In the genomic region with DNA sequence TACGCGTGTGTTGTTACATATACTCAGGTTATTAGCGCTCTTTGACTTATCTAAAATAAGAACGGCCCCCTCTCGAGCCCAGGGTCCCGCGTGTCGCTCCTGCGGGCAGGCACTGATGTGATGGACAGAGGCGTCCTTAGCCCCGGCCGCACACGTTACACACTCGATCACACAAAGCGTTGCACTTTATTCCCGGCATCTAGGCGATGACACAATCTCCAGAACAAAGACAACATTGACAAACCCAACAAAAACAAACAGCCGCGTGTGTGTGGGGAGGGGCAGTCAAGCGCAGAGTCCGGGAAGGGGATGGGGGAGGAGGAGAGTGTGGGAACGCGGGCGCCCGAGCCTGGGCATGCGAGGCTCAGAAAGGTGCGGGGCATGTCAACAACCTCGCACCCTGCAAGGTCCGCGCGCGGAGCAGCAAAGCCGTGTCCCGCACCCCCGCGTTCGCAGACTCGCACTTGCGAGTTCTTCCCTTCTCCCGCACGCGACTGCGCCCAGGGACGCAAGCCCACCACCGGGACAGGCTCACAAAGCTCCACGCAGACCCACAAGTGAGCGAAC, we compare ENCODE assay signal across 1 cellular context.
TF ChIP-seq lines count a peak whose summit lies in the region.

No MANE protein-coding gene starts in this region.

TF ChIP-seq in A549, 52 proteins besides CTCF, POLR2A, EP300 and RAD21:
- TF ChIP-seq, protein P1, sequence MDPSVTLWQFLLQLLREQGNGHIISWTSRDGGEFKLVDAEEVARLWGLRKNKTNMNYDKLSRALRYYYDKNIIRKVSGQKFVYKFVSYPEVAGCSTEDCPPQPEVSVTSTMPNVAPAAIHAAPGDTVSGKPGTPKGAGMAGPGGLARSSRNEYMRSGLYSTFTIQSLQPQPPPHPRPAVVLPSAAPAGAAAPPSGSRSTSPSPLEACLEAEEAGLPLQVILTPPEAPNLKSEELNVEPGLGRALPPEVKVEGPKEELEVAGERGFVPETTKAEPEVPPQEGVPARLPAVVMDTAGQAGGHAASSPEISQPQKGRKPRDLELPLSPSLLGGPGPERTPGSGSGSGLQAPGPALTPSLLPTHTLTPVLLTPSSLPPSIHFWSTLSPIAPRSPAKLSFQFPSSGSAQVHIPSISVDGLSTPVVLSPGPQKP (IDR thresholded peaks at IDR 0.05; ENCODE audit: low read depth, low read length) = no peak
- TF ChIP-seq TFCP2L1 (CRISPR knock-in tag; IDR thresholded peaks at IDR 0.05) = peak; percentile 54; the same call in 1 of the 2 replicates
- TF ChIP-seq RCOR1 (IDR thresholded peaks at IDR 0.05; ENCODE audit: low read depth, low read length) = no peak
- TF ChIP-seq CHD2 (IDR thresholded peaks at IDR 0.05; ENCODE audit: low read length, partially characterized antibody) = no peak
- TF ChIP-seq, protein P2, sequence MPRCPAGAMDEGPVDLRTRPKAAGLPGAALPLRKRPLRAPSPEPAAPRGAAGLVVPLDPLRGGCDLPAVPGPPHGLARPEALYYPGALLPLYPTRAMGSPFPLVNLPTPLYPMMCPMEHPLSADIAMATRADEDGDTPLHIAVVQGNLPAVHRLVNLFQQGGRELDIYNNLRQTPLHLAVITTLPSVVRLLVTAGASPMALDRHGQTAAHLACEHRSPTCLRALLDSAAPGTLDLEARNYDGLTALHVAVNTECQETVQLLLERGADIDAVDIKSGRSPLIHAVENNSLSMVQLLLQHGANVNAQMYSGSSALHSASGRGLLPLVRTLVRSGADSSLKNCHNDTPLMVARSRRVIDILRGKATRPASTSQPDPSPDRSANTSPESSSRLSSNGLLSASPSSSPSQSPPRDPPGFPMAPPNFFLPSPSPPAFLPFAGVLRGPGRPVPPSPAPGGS (IDR thresholded peaks at IDR 0.05) = no peak
- TF ChIP-seq CBX2 (IDR thresholded peaks at IDR 0.05; ENCODE audit: borderline replicate concordance, low read depth) = no peak
- TF ChIP-seq KDM5A (IDR thresholded peaks at IDR 0.05) = no peak
- no peak for TF ChIP-seq ZFP36 (IDR thresholded peaks at IDR 0.05; ENCODE audit: borderline replicate concordance, partially characterized antibody)
- TF ChIP-seq E2F6 (IDR thresholded peaks at IDR 0.05; ENCODE audit: borderline replicate concordance, low read depth) = peak; percentile 59; the same call in 1 of the 2 replicates
- TF ChIP-seq HDAC2 (IDR thresholded peaks at IDR 0.05) = no peak
- TF ChIP-seq, protein P3, sequence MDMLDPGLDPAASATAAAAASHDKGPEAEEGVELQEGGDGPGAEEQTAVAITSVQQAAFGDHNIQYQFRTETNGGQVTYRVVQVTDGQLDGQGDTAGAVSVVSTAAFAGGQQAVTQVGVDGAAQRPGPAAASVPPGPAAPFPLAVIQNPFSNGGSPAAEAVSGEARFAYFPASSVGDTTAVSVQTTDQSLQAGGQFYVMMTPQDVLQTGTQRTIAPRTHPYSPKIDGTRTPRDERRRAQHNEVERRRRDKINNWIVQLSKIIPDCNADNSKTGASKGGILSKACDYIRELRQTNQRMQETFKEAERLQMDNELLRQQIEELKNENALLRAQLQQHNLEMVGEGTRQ (IDR thresholded peaks at IDR 0.05) = no peak
- TF ChIP-seq JUNB (IDR thresholded peaks at IDR 0.05) = no peak
- no peak for TF ChIP-seq RFX5 (IDR thresholded peaks at IDR 0.05)
- no peak for TF ChIP-seq NFE2L2 (conservative IDR thresholded peaks at IDR 0.05; ENCODE audit: low read length)
- TF ChIP-seq FOXS1 (CRISPR knock-in tag; IDR thresholded peaks at IDR 0.05) = no peak
- TF ChIP-seq, protein P4, sequence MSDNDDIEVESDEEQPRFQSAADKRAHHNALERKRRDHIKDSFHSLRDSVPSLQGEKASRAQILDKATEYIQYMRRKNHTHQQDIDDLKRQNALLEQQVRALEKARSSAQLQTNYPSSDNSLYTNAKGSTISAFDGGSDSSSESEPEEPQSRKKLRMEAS (IDR thresholded peaks at IDR 0.05) = peak; percentile 92
- no peak for TF ChIP-seq HOXB13 (CRISPR knock-in tag; IDR thresholded peaks at IDR 0.05; ENCODE audit: low read depth)
- TF ChIP-seq FOSL2 (IDR thresholded peaks at IDR 0.05) = no peak
- peak; percentile 39; the same call in 1 of the 2 replicates for TF ChIP-seq FOSL2 (CRISPR knock-in tag; IDR thresholded peaks at IDR 0.05)
- TF ChIP-seq ZC3H11A (IDR thresholded peaks at IDR 0.05) = no peak
- peak; percentile 75; the same call in 1 of the 2 replicates for TF ChIP-seq RNF2 (IDR thresholded peaks at IDR 0.05; ENCODE audit: borderline replicate concordance, low read depth)
- no peak for TF ChIP-seq PBX3 (IDR thresholded peaks at IDR 0.05)
- no peak for TF ChIP-seq PHF8 (IDR thresholded peaks at IDR 0.05; ENCODE audit: borderline replicate concordance, low read depth)
- peak; percentile 50 to 89; a peak in 3 of 4 replicates for TF ChIP-seq CEBPB (IDR thresholded peaks at IDR 0.05)
- no peak for TF ChIP-seq HES2 (IDR thresholded peaks at IDR 0.05)
- no peak for TF ChIP-seq TP53 (CRISPR knock-in tag; IDR thresholded peaks at IDR 0.05)
- no peak for TF ChIP-seq CHD4 (IDR thresholded peaks at IDR 0.05; ENCODE audit: borderline replicate concordance)
- TF ChIP-seq MAFK (IDR thresholded peaks at IDR 0.05; ENCODE audit: partially characterized antibody) = no peak
- TF ChIP-seq ZSCAN20 (CRISPR knock-in tag; IDR thresholded peaks at IDR 0.05) = no peak
- TF ChIP-seq BHLHE40 (IDR thresholded peaks at IDR 0.05; ENCODE audit: low read depth, low read length) = no peak; the same call in 1 of the 2 replicates
- no peak for TF ChIP-seq HOXA7 (CRISPR knock-in tag; IDR thresholded peaks at IDR 0.05)
- TF ChIP-seq HOXB5 (CRISPR knock-in tag; IDR thresholded peaks at IDR 0.05) = no peak
- peak; percentile 54; the same call in 1 of the 2 replicates for TF ChIP-seq GATA3 (IDR thresholded peaks at IDR 0.05; ENCODE audit: borderline replicate concordance)
- TF ChIP-seq MAZ (IDR thresholded peaks at IDR 0.05; ENCODE audit: borderline replicate concordance, low read depth, low read length) = 0 out of 2 replicates have a peak, but pooled peaks have one; percentile 15
- no peak for TF ChIP-seq NR3C1 (IDR thresholded peaks at IDR 0.05)
- TF ChIP-seq NPAS2 (CRISPR knock-in tag; IDR thresholded peaks at IDR 0.05; ENCODE audit: borderline replicate concordance) = no peak
- no peak for TF ChIP-seq ATOH8 (CRISPR knock-in tag; IDR thresholded peaks at IDR 0.05; ENCODE audit: low read depth)
- TF ChIP-seq SMC3 (IDR thresholded peaks at IDR 0.05) = no peak; the same call in 2 of the 3 replicates
- no peak for TF ChIP-seq RARB (CRISPR knock-in tag; IDR thresholded peaks at IDR 0.05)
TF ChIP-seq in A549: peak in this region for 8.
